In genomic region chr1:16897653-16898052, GRCh38 we compare ENCODE assay signal across 11 cellular contexts. TPM values are rescaled to one million over a fixed set of nuclear protein-coding genes. Genes with fewer than 3 reads are reported as not detected.
DNase-seq lines count a peak whose midpoint lies in the region; ATAC-seq, FAIRE-seq and TF ChIP-seq lines count a peak whose summit lies in the region.
"Not testable (repeated sequence)": the region's sequence is repeated elsewhere in the genome, so short reads cannot be mapped to it uniquely, and the experiment has no call there.
"Had no signal": no experiment of that assay in that cellular context is flagged by ENCODE, and none has a peak within 500 bp of the region (broad histone marks: within the 10 kb centered on the region; RNA-seq: fewer than 3 reads in every experiment).

No MANE protein-coding gene starts in this region.

- H3K4me1 Mint-ChIP-seq in Calu3 (ENCODE audit: low read depth, unreplicated experiment): peaks cover 14% of the 10 kb centered on the region
- H3K4me1 Mint-ChIP-seq in WTC11: peaks cover 23% of the 10 kb centered on the region
- H3K4me1 Mint-ChIP-seq in activated T-cell treated with anti-CD3 and anti-CD28 coated beads, Interleukin-2, amount 50 U/mL, for 4 hours (ENCODE audit: low read depth): peaks cover 35% of the 10 kb centered on the region
- peaks cover 35% of the 10 kb centered on the region for H3K4me1 Mint-ChIP-seq in activated naive CD8-positive, alpha-beta T cell treated with anti-CD3 and anti-CD28 coated beads, Interleukin-2, amount 10 ng/mL, durations not matched to agents 7 days and 5 days
- H3K4me1 Mint-ChIP-seq in memory B cell: peaks cover 23% of the 10 kb centered on the region
- peaks cover 17% of the 10 kb centered on the region for H3K4me1 Mint-ChIP-seq in progenitor cell of endocrine pancreas (ENCODE audit: low read depth)

- CTCF ChIA-PET in A549 (lab: Yijun Ruan, JAX): interaction anchor here (0.9 kb wide), 1 partner anchor 277 kb away, joined by 5 read pairs; no protein-coding TSS in a partner anchor
- CTCF ChIA-PET in Calu3 (lab: Charles Lee); OCI-LY7 (lab: Charles Lee; ENCODE audit: unreplicated experiment); WTC11 (lab: Charles Lee): not testable (repeated sequence)

- not testable (repeated sequence) for H3K9me3 ChIP-seq in A549; OCI-LY7 (ENCODE audit: low read length)

- not testable (repeated sequence) for H3K79me2 ChIP-seq in OCI-LY7 (ENCODE audit: insufficient read depth, low read depth, low read length)

- H3K9me2 ChIP-seq in OCI-LY7 (ENCODE audit: insufficient read depth, low read length): not testable (repeated sequence)

- POLR2A ChIA-PET in A549 (lab: Yijun Ruan, JAX): not testable (repeated sequence)
- POLR2A ChIA-PET in OCI-LY7 (lab: Charles Lee) (interaction anchor here (0.7 kb wide), 1 partner anchor 9 kb away, joined by 3 read pairs; no protein-coding TSS in a partner anchor), WTC11 (lab: Charles Lee) (interaction anchor here (0.6 kb wide), 1 partner anchor 378 kb away, joined by 4 read pairs; no protein-coding TSS in a partner anchor)
- POLR2A ChIA-PET in activated naive CD8-positive, alpha-beta T cell treated with anti-CD3 and anti-CD28 coated beads, Interleukin-2, amount 10 ng/mL, durations not matched to agents 7 days and 5 days (lab: Charles Lee): interaction anchor here (2.8 kb wide), 1 partner anchor 8 kb away, joined by 48 read pairs; no protein-coding TSS in a partner anchor

- H3K4me3 ChIP-seq in A549; OCI-LY7 (ENCODE audit: low read depth, low read length, poor library complexity, severe bottlenecking): not testable (repeated sequence)

- H4K20me1 ChIP-seq in OCI-LY7 (ENCODE audit: insufficient read depth, low read length): not testable (repeated sequence)

- not testable (repeated sequence) for H3K36me3 ChIP-seq in OCI-LY7 (ENCODE audit: insufficient read depth, low read length)

- H3K27me3 Mint-ChIP-seq in Calu3 (ENCODE audit: unreplicated experiment); WTC11 (ENCODE audit: low read depth); activated T-cell treated with anti-CD3 and anti-CD28 coated beads, Interleukin-2, amount 50 U/mL, for 4 hours (ENCODE audit: low read depth); activated naive CD8-positive, alpha-beta T cell treated with anti-CD3 and anti-CD28 coated beads, Interleukin-2, amount 10 ng/mL, durations not matched to agents 7 days and 5 days; memory B cell; progenitor cell of endocrine pancreas: not testable (repeated sequence)

- H3K27ac ChIP-seq in A549; OCI-LY7 (ENCODE audit: low read depth, low read length, poor library complexity, severe bottlenecking): not testable (repeated sequence)

- H2AFZ ChIP-seq in OCI-LY7 (ENCODE audit: low read length): not testable (repeated sequence)

- intact Hi-C loops in Calu3 (cut with micrococcal nuclease; ENCODE audit: unreplicated experiment); OCI-LY7 (cut with micrococcal nuclease; ENCODE audit: unreplicated experiment): not testable (repeated sequence)

- H3K36me3 Mint-ChIP-seq in Calu3 (ENCODE audit: insufficient read depth, unreplicated experiment): peaks cover 28% of the 10 kb centered on the region
- H3K36me3 Mint-ChIP-seq in WTC11; activated T-cell treated with anti-CD3 and anti-CD28 coated beads, Interleukin-2, amount 50 U/mL, for 4 hours (ENCODE audit: insufficient read depth); activated naive CD8-positive, alpha-beta T cell treated with anti-CD3 and anti-CD28 coated beads, Interleukin-2, amount 10 ng/mL, durations not matched to agents 7 days and 5 days; memory B cell; progenitor cell of endocrine pancreas (ENCODE audit: insufficient read depth): not testable (repeated sequence)

- 80% methylated on average over 1 of the region's 1 CpG for WGBS in A549 (ENCODE audit: missing lambda C conversion rate)

- FAIRE-seq in A549 (lab: Jason Lieb, UNC): not testable (repeated sequence)

- H3K4me1 ChIP-seq in A549 (peaks cover 12% of the 10 kb centered on the region), OCI-LY7 (ENCODE audit: insufficient read depth, low read length, poor library complexity, severe bottlenecking) (peaks cover 54% of the 10 kb centered on the region)

- TF ChIP-seq POLR2A in A549 (IDR thresholded peaks at IDR 0.05; ENCODE audit: low read length): not testable (repeated sequence)

- not testable (repeated sequence) for TF ChIP-seq RAD21 in A549 (conservative IDR thresholded peaks at IDR 0.05 in 1 of 2, IDR thresholded peaks at IDR 0.05 in 1 of 2)

- not testable (repeated sequence) for DNase-seq in A549 (ENCODE audit: low read depth in 1 of 2, low spot score in 1 of 2); Calu3; OCI-LY7 (ENCODE audit: low spot score); WTC11 (ENCODE audit: low spot score); activated T-cell treated with anti-CD3 and anti-CD28 coated beads, Interleukin-2, amount 50 U/mL, for 4 hours; activated naive CD8-positive, alpha-beta T cell treated with anti-CD3 and anti-CD28 coated beads, Interleukin-2, amount 10 ng/mL, durations not matched to agents 7 days and 5 days; memory B cell (ENCODE audit: low spot score in 2 of 2); progenitor cell of endocrine pancreas (ENCODE audit: low spot score, unreplicated experiment)

- not testable (repeated sequence) for H3K9me3 Mint-ChIP-seq in Calu3 (ENCODE audit: low read depth, unreplicated experiment); WTC11; activated T-cell treated with anti-CD3 and anti-CD28 coated beads, Interleukin-2, amount 50 U/mL, for 4 hours; activated naive CD8-positive, alpha-beta T cell treated with anti-CD3 and anti-CD28 coated beads, Interleukin-2, amount 10 ng/mL, durations not matched to agents 7 days and 5 days; memory B cell; progenitor cell of endocrine pancreas (ENCODE audit: low read depth)

- not testable (repeated sequence) for BruUV-seq in Calu3 (replicated peaks; lab: Mats Ljungman, UMichigan); OCI-LY7 (replicated peaks; lab: Mats Ljungman, UMichigan)

- TF ChIP-seq EP300 in A549 (IDR thresholded peaks at IDR 0.05): not testable (repeated sequence)

- not testable (repeated sequence) for TF ChIP-seq CTCF in A549 (IDR thresholded peaks at IDR 0.05); Calu3 (IDR thresholded peaks at IDR 0.05; ENCODE audit: unreplicated experiment); OCI-LY7 (conservative IDR thresholded peaks at IDR 0.05; ENCODE audit: low read length); WTC11 (IDR thresholded peaks at IDR 0.05); progenitor cell of endocrine pancreas (IDR thresholded peaks at IDR 0.05; ENCODE audit: unreplicated experiment)

- peak overlapping the region; percentile 48 for H3K4me3 Mint-ChIP-seq in Calu3 (ENCODE audit: low read depth, unreplicated experiment)
- peak overlapping the region; percentile 59 for H3K4me3 Mint-ChIP-seq in WTC11
- peak overlapping the region; percentile 54 for H3K4me3 Mint-ChIP-seq in activated T-cell treated with anti-CD3 and anti-CD28 coated beads, Interleukin-2, amount 50 U/mL, for 4 hours
- peak overlapping the region; percentile 74 for H3K4me3 Mint-ChIP-seq in activated naive CD8-positive, alpha-beta T cell treated with anti-CD3 and anti-CD28 coated beads, Interleukin-2, amount 10 ng/mL, durations not matched to agents 7 days and 5 days
- peak overlapping the region; percentile 56 for H3K4me3 Mint-ChIP-seq in memory B cell
- H3K4me3 Mint-ChIP-seq in progenitor cell of endocrine pancreas (ENCODE audit: low read depth): peak overlapping the region; percentile 49

- H3K27ac Mint-ChIP-seq in Calu3 (ENCODE audit: unreplicated experiment) (peak overlapping the region; percentile 78), WTC11 (peak overlapping the region; percentile 98), memory B cell (peak overlapping the region; percentile 72)
- H3K27ac Mint-ChIP-seq in activated naive CD8-positive, alpha-beta T cell treated with anti-CD3 and anti-CD28 coated beads, Interleukin-2, amount 10 ng/mL, durations not matched to agents 7 days and 5 days: peak overlapping the region; percentile 80
- H3K27ac Mint-ChIP-seq in progenitor cell of endocrine pancreas: not testable (repeated sequence)

- peak overlapping the region; percentile 91 for H3K4me2 ChIP-seq in A549
- H3K4me2 ChIP-seq in OCI-LY7 (ENCODE audit: low read length): peak overlapping the region; percentile 14; the same call in 1 of the 2 replicates

- not testable (repeated sequence) for ATAC-seq in A549; WTC11; activated T-cell treated with anti-CD3 and anti-CD28 coated beads, Interleukin-2, amount 50 U/mL, for 4 hours; activated naive CD8-positive, alpha-beta T cell treated with anti-CD3 and anti-CD28 coated beads, Interleukin-2, amount 10 ng/mL, durations not matched to agents 7 days and 5 days (ENCODE audit: low read depth); memory B cell (ENCODE audit: low read depth)

RNA-seq across cellular contexts. Expression of gene RNU1-2, which starts 1.9 kb away (rescaled TPM):
- polyA plus RNA-seq in A549 (2011; rRNA removed): 56.2 TPM in 1 of 2 replicates, not detected in the other
- polyA plus RNA-seq in A549 (2012; cell fraction: cytosol; rRNA removed): not detected in 2 replicates
- not detected in 2 replicates for polyA plus RNA-seq in A549 (2012; cell fraction: nucleus; rRNA removed)
- 6.5 to 8.5 TPM (median 6.6 TPM) in 3 replicates for polyA plus RNA-seq in A549 (2017; fragmentation: RNase III; extraction: RNeasy Plus Mini Kit Qiagen cat#74134 plus additional on column Dnase treatment)
- 38,453 and 40,699 TPM in 2 replicates for polyA minus RNA-seq in A549 (2011; rRNA and poly(A)+ RNA removed)
- 1,678 and 1,905 TPM in 2 replicates for total RNA-seq in Calu3 (2022)
- under 0.01 TPM in 2 replicates for total RNA-seq in OCI-LY7 (2014; rRNA removed; shearing (Covaris generic))
- 1,721 and 1,968 TPM in 2 replicates for total RNA-seq in OCI-LY7 (2022)
- total RNA-seq in WTC11 (2021): 1,028 to 1,267 TPM (median 1,197 TPM) in 3 replicates
- 1,000 to 10,000 TPM; 1,321 to 1,622 (median 1,616) TPM for total RNA-seq in activated T-cell treated with anti-CD3 and anti-CD28 coated beads, Interleukin-2, amount 50 U/mL, for 4 hours
- total RNA-seq in activated naive CD8-positive, alpha-beta T cell treated with anti-CD3 and anti-CD28 coated beads, Interleukin-2, amount 10 ng/mL, durations not matched to agents 7 days and 5 days: 1,000 to 10,000 TPM; 3,257 to 3,430 TPM
- total RNA-seq in progenitor cell of endocrine pancreas: 3,923 and 3,957 TPM in 2 replicates
- total RNA-seq: H4 had no signal
- polyA plus RNA-seq: IMR-90, pancreas had no signal

RNA-seq across cellular contexts. Expression of gene CROCC, which starts 24.1 kb away (rescaled TPM):
- 4.4 TPM in 2 replicates for polyA plus RNA-seq in A549 (2011; rRNA removed)
- polyA plus RNA-seq in A549 (2012; cell fraction: cytosol; rRNA removed): 13.2 TPM in 2 replicates
- polyA plus RNA-seq in A549 (2012; cell fraction: nucleus; rRNA removed): 55.2 and 67.4 TPM in 2 replicates
- polyA plus RNA-seq in A549 (2017; fragmentation: RNase III; extraction: RNeasy Plus Mini Kit Qiagen cat#74134 plus additional on column Dnase treatment): 6.8 to 11.8 TPM (median 10.6 TPM) in 3 replicates
- 4.7 and 7.1 TPM in 2 replicates for polyA minus RNA-seq in A549 (2011; rRNA and poly(A)+ RNA removed)
- total RNA-seq in Calu3 (2022): 11.7 and 12.0 TPM in 2 replicates
- total RNA-seq in OCI-LY7 (2014; rRNA removed; shearing (Covaris generic)): 36.3 and 57.9 TPM in 2 replicates
- 54.0 and 54.1 TPM in 2 replicates for total RNA-seq in OCI-LY7 (2022)
- total RNA-seq in WTC11 (2021): 73.8 to 75.6 TPM (median 73.9 TPM) in 3 replicates
- total RNA-seq in activated T-cell treated with anti-CD3 and anti-CD28 coated beads, Interleukin-2, amount 50 U/mL, for 4 hours: 10 to 100 TPM; 20.0 to 24.7 (median 20.3) TPM
- 10 to 100 TPM; 63.0 to 69.8 TPM for total RNA-seq in activated naive CD8-positive, alpha-beta T cell treated with anti-CD3 and anti-CD28 coated beads, Interleukin-2, amount 10 ng/mL, durations not matched to agents 7 days and 5 days
- 51.5 TPM in 2 replicates for total RNA-seq in progenitor cell of endocrine pancreas
